In the genomic region with DNA sequence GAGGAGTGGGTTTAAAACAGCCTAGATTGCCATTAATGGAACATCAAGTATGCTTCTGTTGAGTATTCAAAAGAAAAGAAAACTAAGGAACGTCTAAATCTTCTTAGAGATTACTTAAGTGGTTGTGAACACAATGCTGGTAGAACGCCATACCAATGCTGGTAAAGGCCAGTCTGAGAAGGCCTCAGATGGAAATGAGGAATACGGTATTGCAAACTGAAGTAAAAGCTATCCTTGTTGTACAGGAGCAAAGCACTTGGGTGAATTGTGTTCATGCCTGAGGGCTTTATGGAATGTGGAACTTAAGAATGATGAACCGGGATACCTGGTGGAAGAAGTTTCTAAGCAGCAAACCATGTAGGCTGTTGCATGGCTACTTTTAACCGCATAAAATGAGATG, we compare ENCODE assay signal across 22 cellular contexts.
"Had no signal": no experiment of that assay in that cellular context is flagged by ENCODE, and none has a peak within 500 bp of the region (broad histone marks: within the 10 kb centered on the region; RNA-seq: fewer than 3 reads in every experiment).

No MANE protein-coding gene starts in this region.

- FAIRE-seq: pancreas, small intestine had no signal

- H3K27me3 ChIP-seq: neural progenitor cell, pancreas, right lobe of liver, sigmoid colon, stomach, thyroid gland, tibial nerve, upper lobe of right lung, uterus had no signal

- H3K27ac ChIP-seq: neural progenitor cell, pancreas, psoas muscle, right lobe of liver, sigmoid colon, stomach, thoracic aorta, thyroid gland, tibial nerve, upper lobe of right lung, uterus had no signal

- DNase-seq: naive thymus-derived CD4-positive, alpha-beta T cell; natural killer cell; pancreas; psoas muscle; right cardiac atrium; right lobe of liver; sigmoid colon; small intestine; stimulated activated CD4-positive, alpha-beta T cell treated with anti-CD3 and anti-CD28 coated beads, Interleukin-15, amount 100 ng/mL, for 24 hours; stimulated activated CD4-positive, alpha-beta T cell treated with anti-CD3 and anti-CD28 coated beads, Interleukin-2, amount 100 ng/mL, for 24 hours; stimulated activated CD4-positive, alpha-beta T cell treated with anti-CD3 and anti-CD28 coated beads, Interleukin-2, amount 100 ng/mL, for 48 hours; stimulated activated CD4-positive, alpha-beta T cell treated with anti-CD3 and anti-CD28 coated beads, Interleukin-4, amount 100 ng/mL, for 24 hours; stimulated activated naive B cell treated with anti-CD40 and anti-IgM and Interleukin-4, amounts not matched to agents 10 μg/mL and 1 μg/mL and 100 μg/mL, for 72 hours; stimulated activated naive CD4-positive, alpha-beta T cell treated with Interleukin-2 at 50 U/mL for 16 hours; stomach; thyroid gland; upper lobe of right lung; uterus had no signal

- H3K4me1 ChIP-seq: neural progenitor cell, pancreas, psoas muscle, right lobe of liver, sigmoid colon, stomach, thyroid gland, tibial nerve, upper lobe of right lung, uterus had no signal

- H3K9me3 ChIP-seq: pancreas, psoas muscle, right lobe of liver, sigmoid colon, thoracic aorta, thyroid gland, tibial nerve, upper lobe of right lung, uterus had no signal

- H3K4me3 ChIP-seq: neural progenitor cell, pancreas, psoas muscle, right lobe of liver, sigmoid colon, stomach, thoracic aorta, thyroid gland, tibial nerve, upper lobe of right lung, uterus had no signal

- H3K4me2 ChIP-seq: neural progenitor cell had no signal

- H3K36me3 ChIP-seq: neural progenitor cell, pancreas, right lobe of liver, sigmoid colon, stomach, thoracic aorta, thyroid gland, tibial nerve, upper lobe of right lung, uterus had no signal

- ATAC-seq: naive thymus-derived CD4-positive, alpha-beta T cell; natural killer cell; pancreas; psoas muscle; right cardiac atrium; right lobe of liver; stimulated activated effector memory CD8-positive, alpha-beta T cell treated with anti-CD3 and anti-CD28 coated beads, Interleukin-12 subunit alpha, Interleukin-12 subunit beta, amount 100 ng/mL, for 72 hours; stimulated activated naive B cell treated with anti-CD40 and anti-IgM and Interleukin-4, amounts not matched to agents 10 μg/mL and 1 μg/mL and 100 μg/mL, for 72 hours; upper lobe of right lung had no signal

- H2AFZ ChIP-seq: neural progenitor cell had no signal

- H3K9ac ChIP-seq: neural progenitor cell had no signal
